Comparison of ENCODE assay signal across 8 cellular contexts in genomic region chr15:73240864-73241499, GRCh38.
DNase-seq lines count a peak whose midpoint lies in the region; ATAC-seq, FAIRE-seq and TF ChIP-seq lines count a peak whose summit lies in the region.

No MANE protein-coding gene starts in this region.

- no peaks in the 10 kb centered on the region for H3K27me3 Mint-ChIP-seq in type B pancreatic cell

- peaks cover 13% of the 10 kb centered on the region for H3K36me3 Mint-ChIP-seq in type B pancreatic cell

- peak; percentile 49 for DNase-seq in DMS114 treated with DMSO at 0.1 percent for 48 hours (lab: John Stamatoyannopoulos, UW; ENCODE audit: unreplicated experiment)
- peak; percentile 52 for DNase-seq in HuH-7 (ENCODE audit: low spot score)
- DNase-seq in SJSA1 (ENCODE audit: low read depth in 1 of 2, low spot score in 2 of 2): peak; percentile 58 to 67
- peak; percentile 89 for DNase-seq in activated effector memory CD4-positive, alpha-beta T cell treated with anti-CD3 and anti-CD28 coated beads, Interleukin-2, amount 50 U/mL, for 16 hours
- peak; percentile 32 for DNase-seq in foreskin melanocyte
- DNase-seq in pancreas: peak in 5 of 6 donors; percentile 35 to 75 (median 58)
- no peak for DNase-seq in type B pancreatic cell (ENCODE audit: extremely low spot score, unreplicated experiment)

- H3K4me1 ChIP-seq in SJSA1 (replicated peaks): peaks cover 13% of the 10 kb centered on the region
- peaks cover 0 to 5% (median 0%) of the 10 kb centered on the region in 3 donors for H3K4me1 ChIP-seq in pancreas

- no peaks in the 10 kb centered on the region for H3K4me1 Mint-ChIP-seq in type B pancreatic cell (ENCODE audit: unreplicated experiment)

- TF ChIP-seq CTCF in pancreas (IDR thresholded peaks at IDR 0.05) (peak; percentile 63 to 88 (median 78)), type B pancreatic cell (conservative IDR thresholded peaks at IDR 0.05) (peak; percentile 95)

- H3K4me3 ChIP-seq in SJSA1 (no peak overlapping the region), pancreas (no peak overlapping the region)

- no peaks in the 10 kb centered on the region for H3K36me3 ChIP-seq in SJSA1
- no peaks in the 10 kb centered on the region for H3K36me3 ChIP-seq in pancreas

- 25 to 27% methylated on average over 4 of the region's 4 CpGs for WGBS in pancreas, 2 donors

- intact Hi-C loops in pancreas (cut with DNase I): no loop called here

- ATAC-seq in pancreas (peak in 3 of 4 donors; percentile 80 to 84 (median 81)), HG03139 (IDR thresholded peaks at IDR 0.05; ENCODE audit: unreplicated experiment) (no peak)

- no peaks in the 10 kb centered on the region for H3K9me3 ChIP-seq in SJSA1 (replicated peaks)
- no peaks in the 10 kb centered on the region for H3K9me3 ChIP-seq in pancreas

- no peak overlapping the region for H3K4me3 Mint-ChIP-seq in type B pancreatic cell

- peak; percentile 61 for FAIRE-seq in pancreas (lab: Jason Lieb, UNC)

- H3K9me3 Mint-ChIP-seq in type B pancreatic cell: no peaks in the 10 kb centered on the region

- H3K27ac ChIP-seq in SJSA1: no peak overlapping the region
- no peak overlapping the region for H3K27ac ChIP-seq in pancreas

- H3K27ac Mint-ChIP-seq in type B pancreatic cell: no peak overlapping the region

- H3K27me3 ChIP-seq in SJSA1 (replicated peaks) (no peaks in the 10 kb centered on the region), pancreas (no peaks in the 10 kb centered on the region)
